In genomic region chr11:9703280-9703679, GRCh38 we compare ENCODE assay signal across 15 cellular contexts. TPM values are rescaled to one million over a fixed set of nuclear protein-coding genes. Genes with fewer than 3 reads are reported as not detected.
A peak's percentile ranks its signal among the peaks of the same experiment; 100 is the strongest.
DNase-seq lines count a peak whose midpoint lies in the region; ATAC-seq, FAIRE-seq and TF ChIP-seq lines count a peak whose summit lies in the region.
"Had no signal": no experiment of that assay in that cellular context is flagged by ENCODE, and none has a peak within 500 bp of the region (broad histone marks: within the 10 kb centered on the region; RNA-seq: fewer than 3 reads in every experiment).

No MANE protein-coding gene starts in this region.

- DNase-seq in right lobe of liver (no peak), HepG2 (ENCODE audit: low spot score) (no peak), dermis blood vessel endothelial cell (peak; percentile 93), midbrain (lab: John Stamatoyannopoulos, UW) (peak; percentile 13), testis (no peak), sigmoid colon (no peak)
- DNase-seq in CD4-positive, alpha-beta T cell, result no peak
- DNase-seq in stimulated activated effector memory CD8-positive, alpha-beta T cell treated with anti-CD3 and anti-CD28 coated beads, Interleukin-12 subunit alpha, Interleukin-12 subunit beta, amount 100 ng/mL, for 72 hours (ENCODE audit: low spot score in 2 of 2), result no peak
- DNase-seq: activated CD4-positive, alpha-beta T cell treated with anti-CD3 and anti-CD28 coated beads for 36 hours; activated T-cell treated with anti-CD3 and anti-CD28 coated beads, Interleukin-2, amount 50 U/mL, for 72 hours; DMS153; effector CD8-positive, alpha-beta T cell; SK-N-SH; uterus had no signal

- H3K4me1 ChIP-seq in right lobe of liver, result no peaks in the 10 kb centered on the region
- peaks cover 6% of the 10 kb centered on the region for H3K4me1 ChIP-seq in HepG2 (ENCODE audit: insufficient read depth, low read length)
- H3K4me1 ChIP-seq in testis, result no peaks in the 10 kb centered on the region
- peaks cover 0 to 40% (median 13%) of the 10 kb centered on the region in 4 donors for H3K4me1 ChIP-seq in sigmoid colon
- H3K4me1 ChIP-seq: uterus had no signal

- H3K9me3 ChIP-seq in right lobe of liver (no peaks in the 10 kb centered on the region), HepG2 (ENCODE audit: low read length) (no peaks in the 10 kb centered on the region), testis (no peaks in the 10 kb centered on the region), sigmoid colon (no peaks in the 10 kb centered on the region)
- no peaks in the 10 kb centered on the region for H3K9me3 ChIP-seq in CD4-positive, alpha-beta T cell (ENCODE audit: control insufficient read depth, low read length)
- H3K9me3 ChIP-seq: SK-N-SH, uterus had no signal

- TF ChIP-seq EP300 in HepG2 (IDR thresholded peaks at IDR 0.05; ENCODE audit: low read depth in 2 of 2, low read length in 2 of 2) (no peak), HepG2 (CRISPR knock-in tag; IDR thresholded peaks at IDR 0.05; ENCODE audit: borderline replicate concordance) (no peak), sigmoid colon (IDR thresholded peaks at IDR 0.05) (no peak)

- H3K36me3 ChIP-seq in right lobe of liver (no peaks in the 10 kb centered on the region), HepG2 (replicated peaks in 1 of 2; ENCODE audit: control insufficient read depth in 1 of 2, insufficient read depth in 2 of 2, low read length in 2 of 2) (0 out of 5 replicates have a peak, but pooled peaks cover 0 to under 1% of the 10 kb centered on the region in 2 experiments), testis (ENCODE audit: low read depth, missing control alignments) (no peaks in the 10 kb centered on the region), sigmoid colon (no peaks in the 10 kb centered on the region)
- H3K36me3 ChIP-seq: uterus had no signal

- no peak for TF ChIP-seq RAD21 in HepG2 (CRISPR knock-in tag; IDR thresholded peaks at IDR 0.05)

- H3K4me3 Mint-ChIP-seq in CD4-positive, alpha-beta T cell, result no peak overlapping the region
- H3K4me3 Mint-ChIP-seq in stimulated activated effector memory CD8-positive, alpha-beta T cell treated with anti-CD3 and anti-CD28 coated beads, Interleukin-12 subunit alpha, Interleukin-12 subunit beta, amount 100 ng/mL, for 72 hours, result no peak overlapping the region
- H3K4me3 Mint-ChIP-seq: activated CD4-positive, alpha-beta T cell treated with anti-CD3 and anti-CD28 coated beads for 36 hours; activated T-cell treated with anti-CD3 and anti-CD28 coated beads, Interleukin-2, amount 50 U/mL, for 72 hours had no signal

- no peak overlapping the region for H3K9ac ChIP-seq in HepG2 (ENCODE audit: insufficient read depth, low read depth, low read length)
- H3K9ac ChIP-seq: SK-N-SH had no signal

- peak; percentile 20 to 64 (median 52) for ATAC-seq in right lobe of liver
- ATAC-seq in HepG2, result no peak
- ATAC-seq in CD4-positive, alpha-beta T cell (ENCODE audit: poor library complexity), result no peak
- no peak for ATAC-seq in stimulated activated effector memory CD8-positive, alpha-beta T cell treated with anti-CD3 and anti-CD28 coated beads, Interleukin-12 subunit alpha, Interleukin-12 subunit beta, amount 100 ng/mL, for 72 hours

- TF ChIP-seq CTCF in right lobe of liver (IDR thresholded peaks at IDR 0.05) (no peak), HepG2 (CRISPR knock-in tag; IDR thresholded peaks at IDR 0.05) (no peak), testis (IDR thresholded peaks at IDR 0.05) (no peak), sigmoid colon (IDR thresholded peaks at IDR 0.05) (no peak)
- TF ChIP-seq CTCF in CD4-positive, alpha-beta T cell (IDR thresholded peaks at IDR 0.05), result no peak

- no peak for FAIRE-seq in HepG2 (lab: Jason Lieb, UNC)
- FAIRE-seq: frontal cortex had no signal

- peaks cover 32% of the 10 kb centered on the region for H3K4me1 Mint-ChIP-seq in CD4-positive, alpha-beta T cell (ENCODE audit: low read depth)
- H3K4me1 Mint-ChIP-seq in stimulated activated effector memory CD8-positive, alpha-beta T cell treated with anti-CD3 and anti-CD28 coated beads, Interleukin-12 subunit alpha, Interleukin-12 subunit beta, amount 100 ng/mL, for 72 hours, result peaks cover 16% of the 10 kb centered on the region

- no peaks in the 10 kb centered on the region for H3K27me3 ChIP-seq in right lobe of liver
- H3K27me3 ChIP-seq in HepG2 (ENCODE audit: control insufficient read depth in 1 of 2, insufficient read depth in 2 of 2, low read length in 2 of 2), result no peaks in the 10 kb centered on the region
- no peaks in the 10 kb centered on the region for H3K27me3 ChIP-seq in CD4-positive, alpha-beta T cell (ENCODE audit: control insufficient read depth, insufficient read depth, low read length)
- no peaks in the 10 kb centered on the region for H3K27me3 ChIP-seq in testis
- no peaks in the 10 kb centered on the region for H3K27me3 ChIP-seq in sigmoid colon
- H3K27me3 ChIP-seq: uterus had no signal

- intact Hi-C loops in right lobe of liver (cut with DNase I) (no loop called here), HepG2 (cut with micrococcal nuclease; ENCODE audit: unreplicated experiment) (no loop called here), testis (cut with DNase I; ENCODE audit: low total_unique reads) (no loop called here), sigmoid colon (cut with DNase I) (no loop called here)
- intact Hi-C loops in CD4-positive, alpha-beta T cell (cut with DNase I, micrococcal nuclease), result no loop called here

- POLR2A ChIA-PET in HepG2 (lab: Yijun Ruan, JAX), result no interaction called here
- POLR2A ChIA-PET in CD4-positive, alpha-beta T cell (lab: Charles Lee), result interaction anchor here (0.9 kb wide), 1 partner anchor 35 kb away, joined by 3 read pairs; no protein-coding TSS in a partner anchor

- no peaks in the 10 kb centered on the region for H3K79me2 ChIP-seq in HepG2 (ENCODE audit: insufficient read depth, low read length)

- no peaks in the 10 kb centered on the region for H3K27me3 Mint-ChIP-seq in CD4-positive, alpha-beta T cell
- H3K27me3 Mint-ChIP-seq: activated CD4-positive, alpha-beta T cell treated with anti-CD3 and anti-CD28 coated beads for 36 hours had no signal

- H3K4me3 ChIP-seq in right lobe of liver, result no peak overlapping the region
- H3K4me3 ChIP-seq in HepG2 (replicated peaks in 1 of 3; ENCODE audit: insufficient read depth in 1 of 3, low read depth in 2 of 3, low read length in 3 of 3), result no peak overlapping the region
- no peak overlapping the region for H3K4me3 ChIP-seq in testis
- no peak overlapping the region for H3K4me3 ChIP-seq in sigmoid colon
- H3K4me3 ChIP-seq: uterus had no signal

- TF ChIP-seq POLR2A in right lobe of liver (IDR thresholded peaks at IDR 0.05) (no peak), HepG2 (IDR thresholded peaks at IDR 0.05; ENCODE audit: insufficient read depth in 1 of 2, low read depth in 2 of 2, low read length in 2 of 2) (no peak), testis (IDR thresholded peaks at IDR 0.05) (no peak), sigmoid colon (IDR thresholded peaks at IDR 0.05) (no peak)

- no peaks in the 10 kb centered on the region for H3K9me3 Mint-ChIP-seq in CD4-positive, alpha-beta T cell
- no peaks in the 10 kb centered on the region for H3K9me3 Mint-ChIP-seq in stimulated activated effector memory CD8-positive, alpha-beta T cell treated with anti-CD3 and anti-CD28 coated beads, Interleukin-12 subunit alpha, Interleukin-12 subunit beta, amount 100 ng/mL, for 72 hours

- in situ Hi-C loops in HepG2 (cut with HindIII; ENCODE audit: extremely low pct_ligation_motif_present, low pct_unique_long_range_greater_than_20kb), result no loop called here

- H3K27ac ChIP-seq in right lobe of liver, result no peak overlapping the region
- H3K27ac ChIP-seq in HepG2 (ENCODE audit: extremely low read length, insufficient read depth, low read length), result no peak overlapping the region
- no peak overlapping the region for H3K27ac ChIP-seq in CD4-positive, alpha-beta T cell (ENCODE audit: low read depth, low read length)
- H3K27ac ChIP-seq in testis, result no peak overlapping the region
- H3K27ac ChIP-seq in sigmoid colon, result peak overlapping the region in 1 of 4 donors; percentile 49

- H2AFZ ChIP-seq in HepG2 (ENCODE audit: low read length), result no peak overlapping the region

- CTCF ChIA-PET in HepG2 (lab: Yijun Ruan, JAX; ENCODE audit: low intra/inter-chr PET ratio, low total read pairs), result no interaction called here
- CTCF ChIA-PET in CD4-positive, alpha-beta T cell (lab: Charles Lee), result no interaction called here

- WGBS in right lobe of liver (ENCODE audit: insufficient coverage, low coverage, low lambda C conversion rate, missing lambda C conversion rate), result 69% methylated on average over 6 of the region's 6 CpGs
- WGBS in HepG2 (ENCODE audit: low lambda C conversion rate), result 96% methylated on average over 6 of the region's 6 CpGs
- 77 to 83% methylated on average over 6 of the region's 6 CpGs for WGBS in testis, 2 donors
- 44 to 57% methylated on average over 6 of the region's 6 CpGs for WGBS in sigmoid colon, 2 donors

- no peak overlapping the region for H3K4me2 ChIP-seq in HepG2 (ENCODE audit: low read depth, low read length)
- H3K4me2 ChIP-seq: SK-N-SH had no signal

- H3K36me3 Mint-ChIP-seq in CD4-positive, alpha-beta T cell (ENCODE audit: low read depth), result no peaks in the 10 kb centered on the region
- no peaks in the 10 kb centered on the region for H3K36me3 Mint-ChIP-seq in stimulated activated effector memory CD8-positive, alpha-beta T cell treated with anti-CD3 and anti-CD28 coated beads, Interleukin-12 subunit alpha, Interleukin-12 subunit beta, amount 100 ng/mL, for 72 hours

- BruUV-seq in HepG2 (replicated peaks; lab: Mats Ljungman, UMichigan), result no TSS peak

- H3K27ac Mint-ChIP-seq in CD4-positive, alpha-beta T cell, result no peak overlapping the region
- H3K27ac Mint-ChIP-seq in stimulated activated effector memory CD8-positive, alpha-beta T cell treated with anti-CD3 and anti-CD28 coated beads, Interleukin-12 subunit alpha, Interleukin-12 subunit beta, amount 100 ng/mL, for 72 hours, result no peak overlapping the region
- H3K27ac Mint-ChIP-seq: activated CD4-positive, alpha-beta T cell treated with anti-CD3 and anti-CD28 coated beads for 36 hours had no signal

- no peaks in the 10 kb centered on the region for H4K20me1 ChIP-seq in HepG2 (ENCODE audit: insufficient read depth, low read length)

RNA-seq across cellular contexts. Expression of gene SWAP70, which starts 39.4 kb away (rescaled TPM):
- 10 to 100 TPM in 2 of 6 experiments, 1 to 10 TPM in 4; 3.2 to 13.5 (median 7.4) TPM for total RNA-seq in right lobe of liver
- total RNA-seq in HepG2 (2016; rRNA removed; fragmentation: Illumina TruSeq; extraction: Trizol), result 8.7 and 14.9 TPM in 2 replicates
- 6.5 TPM in 2 replicates for total RNA-seq in HepG2 (2016; cell fraction: cytosol; rRNA removed; fragmentation: Illumina TruSeq; extraction: Trizol; ENCODE audit: low read depth)
- total RNA-seq in HepG2 (2016; cell fraction: insoluble cytoplasmic fraction; rRNA removed; fragmentation: Illumina TruSeq; extraction: Trizol), result 9.1 and 14.4 TPM in 2 replicates
- 5.1 and 5.8 TPM in 2 replicates for total RNA-seq in HepG2 (2016; cell fraction: membrane; rRNA removed; fragmentation: Illumina TruSeq; extraction: Trizol)
- 8.1 and 8.8 TPM in 2 replicates for total RNA-seq in HepG2 (2016; cell fraction: nucleus; rRNA removed; fragmentation: Illumina TruSeq; extraction: Trizol)
- polyA plus RNA-seq in HepG2 (2011; rRNA removed), result 4.2 and 4.6 TPM in 2 replicates
- polyA plus RNA-seq in HepG2 (2011; cell fraction: cytosol; rRNA removed), result 3.2 and 5.0 TPM in 2 replicates
- 1.5 and 2.5 TPM in 2 replicates for polyA plus RNA-seq in HepG2 (2011; cell fraction: nucleus; rRNA removed)
- 7.2 and 7.3 TPM in 2 replicates for polyA plus RNA-seq in HepG2 (2012)
- 0.50 and 0.55 TPM in 2 replicates for polyA plus RNA-seq in HepG2 (2016; cell fraction: cytosol; fragmentation: Illumina TruSeq; extraction: Trizol; ENCODE audit: low read depth)
- polyA plus RNA-seq in HepG2 (2016; cell fraction: insoluble cytoplasmic fraction; fragmentation: Illumina TruSeq; extraction: Trizol; ENCODE audit: low read depth), result 14.4 and 14.9 TPM in 2 replicates
- polyA plus RNA-seq in HepG2 (2016; cell fraction: membrane; fragmentation: Illumina TruSeq; extraction: Trizol; ENCODE audit: low read depth), result 1.9 and 2.0 TPM in 2 replicates
- polyA plus RNA-seq in HepG2 (2016; cell fraction: nucleus; fragmentation: Illumina TruSeq; extraction: Trizol; ENCODE audit: insufficient read depth, low read depth), result 8.0 and 8.5 TPM in 2 replicates
- 4.9 and 17.3 TPM in 2 replicates for polyA minus RNA-seq in HepG2 (2011; rRNA and poly(A)+ RNA removed; ENCODE audit: low replicate concordance)
- polyA minus RNA-seq in HepG2 (2011; cell fraction: cytosol; rRNA and poly(A)+ RNA removed), result 5.2 and 6.8 TPM in 2 replicates
- polyA minus RNA-seq in HepG2 (2011; cell fraction: nucleus; rRNA and poly(A)+ RNA removed), result 5.4 and 6.7 TPM in 2 replicates
- total RNA-seq in dermis blood vessel endothelial cell, result 152 and 157 TPM in 2 replicates
- 1 to 10 TPM; 4.0 to 4.1 TPM for total RNA-seq in CD4-positive, alpha-beta T cell
- total RNA-seq in testis, result 10 to 100 TPM; 10.5 to 14.7 TPM
- polyA plus RNA-seq in testis (ENCODE audit: insufficient read depth, low read depth, low replicate concordance), result 10.2 TPM
- total RNA-seq in sigmoid colon, result 10 to 100 TPM; 22.1 to 30.3 (median 28.6) TPM
- 10 to 100 TPM in 2 of 3 donors, 1 to 10 TPM in 1; 9.5 to 19.8 (median 10.8) TPM for polyA plus RNA-seq in sigmoid colon

Comparison
In these comparisons a context has a peak if more than half of its experiments do, and no peak if none do; other contexts are left out.
1. ATAC-seq: peak in right lobe of liver (4 of 4); none in HepG2 (single experiment), CD4-positive, alpha-beta T cell (single experiment) and stimulated activated effector memory CD8-positive, alpha-beta T cell treated with anti-CD3 and anti-CD28 coated beads, Interleukin-12 subunit alpha, Interleukin-12 subunit beta, amount 100 ng/mL, for 72 hours (single experiment).
2. DNase-seq: peak in dermis blood vessel endothelial cell (single experiment) and midbrain (single experiment); none in right lobe of liver (0 of 3), HepG2 (single experiment), CD4-positive, alpha-beta T cell (0 of 10), testis (single experiment), stimulated activated effector memory CD8-positive, alpha-beta T cell treated with anti-CD3 and anti-CD28 coated beads, Interleukin-12 subunit alpha, Interleukin-12 subunit beta, amount 100 ng/mL, for 72 hours (0 of 2) and sigmoid colon (single experiment).